In the genomic region with DNA sequence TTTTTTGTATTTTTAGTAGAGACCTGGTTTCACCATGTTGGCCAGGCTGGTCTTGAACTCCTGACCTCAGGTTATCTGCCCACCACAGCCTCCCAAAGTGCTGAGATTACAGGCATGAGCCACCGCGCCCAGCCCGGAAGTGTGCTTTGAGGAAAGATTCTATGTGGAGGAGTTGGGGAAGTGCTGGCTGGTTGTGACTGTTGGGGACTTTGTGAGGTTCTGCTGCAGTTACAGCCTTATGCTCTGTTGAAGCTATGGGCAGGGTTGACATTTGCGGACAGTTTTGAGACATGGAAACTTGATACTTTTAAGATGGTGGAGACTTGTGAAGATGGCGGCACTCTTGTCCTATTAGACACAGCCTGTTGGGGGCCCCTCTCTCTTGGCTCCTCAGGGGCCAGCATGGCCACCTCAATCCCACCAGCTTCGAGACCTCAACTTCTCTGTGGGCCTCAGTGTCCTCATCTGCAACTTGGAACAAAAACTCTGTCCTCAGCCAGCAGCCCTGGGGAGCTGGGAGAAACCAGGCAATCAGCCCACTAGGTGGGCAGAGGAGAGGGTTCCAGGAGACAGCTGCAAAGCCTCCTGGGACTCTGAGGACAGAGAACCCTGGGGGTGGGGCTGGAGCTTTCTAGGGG, we compare ENCODE assay signal across 11 cellular contexts. TPM values are rescaled to one million over a fixed set of nuclear protein-coding genes. Genes with fewer than 3 reads are reported as not detected.
DNase-seq lines count a peak whose midpoint lies in the region; ATAC-seq and TF ChIP-seq lines count a peak whose summit lies in the region.
"Had no signal": no experiment of that assay in that cellular context is flagged by ENCODE, and none has a peak within 500 bp of the region (broad histone marks: within the 10 kb centered on the region; RNA-seq: fewer than 3 reads in every experiment).

No MANE protein-coding gene starts in this region.

- H3K4me1 ChIP-seq in BLaER1: peaks cover 72% of the 10 kb centered on the region
- H3K4me1 ChIP-seq in colonic mucosa: peaks cover 5% of the 10 kb centered on the region

- H3K27me3 Mint-ChIP-seq in nephron progenitor cell (ENCODE audit: low read depth, poor library complexity): peaks cover 2% of the 10 kb centered on the region
- H3K27me3 Mint-ChIP-seq in activated naive CD4-positive, alpha-beta T cell treated with anti-CD3 and anti-CD28 coated beads, Interleukin-2, amount 10 ng/mL, durations not matched to agents 7 days and 5 days: peaks cover 76% of the 10 kb centered on the region

- peak overlapping the region; percentile 98 for H3K4me2 ChIP-seq in BLaER1

- no peaks in the 10 kb centered on the region for H3K36me3 Mint-ChIP-seq in nephron progenitor cell (ENCODE audit: low read depth)
- no peaks in the 10 kb centered on the region for H3K36me3 Mint-ChIP-seq in activated naive CD4-positive, alpha-beta T cell treated with anti-CD3 and anti-CD28 coated beads, Interleukin-2, amount 10 ng/mL, durations not matched to agents 7 days and 5 days

- no peak overlapping the region for H3K27ac ChIP-seq in BLaER1
- peak overlapping the region; percentile 79 for H3K27ac ChIP-seq in colonic mucosa

- no peak overlapping the region for H3K9ac ChIP-seq in BLaER1
- no peak overlapping the region for H3K9ac ChIP-seq in colonic mucosa (ENCODE audit: low read depth in 2 of 2, low read length in 2 of 2)

- H3K36me3 ChIP-seq in BLaER1 (no peaks in the 10 kb centered on the region), colonic mucosa (no peaks in the 10 kb centered on the region)

- peak overlapping the region; percentile 49 for H3K27ac Mint-ChIP-seq in nephron progenitor cell
- H3K27ac Mint-ChIP-seq in activated naive CD4-positive, alpha-beta T cell treated with anti-CD3 and anti-CD28 coated beads, Interleukin-2, amount 10 ng/mL, durations not matched to agents 7 days and 5 days: no peak overlapping the region

- no peaks in the 10 kb centered on the region for H4K20me1 ChIP-seq in BLaER1

- CTCF ChIA-PET in activated naive CD4-positive, alpha-beta T cell treated with anti-CD3 and anti-CD28 coated beads, Interleukin-2, amount 10 ng/mL, durations not matched to agents 7 days and 5 days (lab: Charles Lee): interaction anchor here (0.7 to 1.3 kb wide), 3 partner anchors 10 to 464 kb away, joined by 3 to 4 read pairs (median 3); no protein-coding TSS in a partner anchor

- H3K4me1 Mint-ChIP-seq in nephron progenitor cell: peaks cover 83% of the 10 kb centered on the region
- peaks cover 29% of the 10 kb centered on the region for H3K4me1 Mint-ChIP-seq in activated naive CD4-positive, alpha-beta T cell treated with anti-CD3 and anti-CD28 coated beads, Interleukin-2, amount 10 ng/mL, durations not matched to agents 7 days and 5 days

- intact Hi-C loops in colonic mucosa (cut with DNase I): no loop called here

- TF ChIP-seq CTCF in colonic mucosa (IDR thresholded peaks at IDR 0.05) (no peak), nephron progenitor cell (IDR thresholded peaks at IDR 0.05) (no peak)

- peak overlapping the region; percentile 81 for H3K4me3 Mint-ChIP-seq in nephron progenitor cell
- no peak overlapping the region for H3K4me3 Mint-ChIP-seq in activated naive CD4-positive, alpha-beta T cell treated with anti-CD3 and anti-CD28 coated beads, Interleukin-2, amount 10 ng/mL, durations not matched to agents 7 days and 5 days

- H3K9me3 Mint-ChIP-seq in nephron progenitor cell: no peaks in the 10 kb centered on the region
- H3K9me3 Mint-ChIP-seq in activated naive CD4-positive, alpha-beta T cell treated with anti-CD3 and anti-CD28 coated beads, Interleukin-2, amount 10 ng/mL, durations not matched to agents 7 days and 5 days: no peaks in the 10 kb centered on the region

- DNase-seq in Kasumi-1 (lab: John Stamatoyannopoulos, UW): peak; percentile 92
- DNase-seq in colonic mucosa: no peak
- no peak for DNase-seq in nephron progenitor cell
- no peak for DNase-seq in NCI-H774 (lab: John Stamatoyannopoulos, UW)
- DNase-seq in C1 segment of cervical spinal cord (lab: John Stamatoyannopoulos, UW): no peak
- DNase-seq in activated naive CD4-positive, alpha-beta T cell treated with anti-CD3 and anti-CD28 coated beads, Interleukin-2, amount 10 ng/mL, durations not matched to agents 7 days and 5 days: no peak
- DNase-seq: activated naive CD4-positive, alpha-beta T cell treated with anti-CD3 and anti-CD28 coated beads, Interleukin-2, amount 50 U/mL, for 16 hours; NCI-H2081 had no signal

- no peaks in the 10 kb centered on the region for H3K9me3 ChIP-seq in BLaER1
- no peaks in the 10 kb centered on the region for H3K9me3 ChIP-seq in colonic mucosa

- no peaks in the 10 kb centered on the region; the same call in 1 of the 2 replicates for H3K27me3 ChIP-seq in BLaER1
- no peaks in the 10 kb centered on the region for H3K27me3 ChIP-seq in colonic mucosa

- H3K4me3 ChIP-seq in BLaER1 (no peak overlapping the region), colonic mucosa (no peak overlapping the region)

- no peak for ATAC-seq in HG03280 (IDR thresholded peaks at IDR 0.05; ENCODE audit: unreplicated experiment)

RNA-seq across cellular contexts. Expression of a gene that starts 24.9 kb away (rescaled TPM):
- not detected for total RNA-seq in colonic mucosa
- total RNA-seq: Daoy had no signal

RNA-seq across cellular contexts. Expression of a gene that starts 29.9 kb away (rescaled TPM):
- 10 to 100 TPM; 25.3 to 50.2 TPM for total RNA-seq in colonic mucosa

RNA-seq across cellular contexts. Expression of a gene that starts 45.9 kb away (rescaled TPM):
- total RNA-seq in colonic mucosa: 10 to 100 TPM; 15.8 to 18.5 TPM

Comparison
In these comparisons a context has a peak if more than half of its experiments do, and no peak if none do; other contexts are left out.
1. DNase-seq: peak in Kasumi-1 (2 of 2); none in colonic mucosa (single experiment), nephron progenitor cell (single experiment), NCI-H774 (single experiment), C1 segment of cervical spinal cord (0 of 14) and activated naive CD4-positive, alpha-beta T cell treated with anti-CD3 and anti-CD28 coated beads, Interleukin-2, amount 10 ng/mL, durations not matched to agents 7 days and 5 days (single experiment).